1 cellular context compared by ENCODE assay signal in the genomic region with DNA sequence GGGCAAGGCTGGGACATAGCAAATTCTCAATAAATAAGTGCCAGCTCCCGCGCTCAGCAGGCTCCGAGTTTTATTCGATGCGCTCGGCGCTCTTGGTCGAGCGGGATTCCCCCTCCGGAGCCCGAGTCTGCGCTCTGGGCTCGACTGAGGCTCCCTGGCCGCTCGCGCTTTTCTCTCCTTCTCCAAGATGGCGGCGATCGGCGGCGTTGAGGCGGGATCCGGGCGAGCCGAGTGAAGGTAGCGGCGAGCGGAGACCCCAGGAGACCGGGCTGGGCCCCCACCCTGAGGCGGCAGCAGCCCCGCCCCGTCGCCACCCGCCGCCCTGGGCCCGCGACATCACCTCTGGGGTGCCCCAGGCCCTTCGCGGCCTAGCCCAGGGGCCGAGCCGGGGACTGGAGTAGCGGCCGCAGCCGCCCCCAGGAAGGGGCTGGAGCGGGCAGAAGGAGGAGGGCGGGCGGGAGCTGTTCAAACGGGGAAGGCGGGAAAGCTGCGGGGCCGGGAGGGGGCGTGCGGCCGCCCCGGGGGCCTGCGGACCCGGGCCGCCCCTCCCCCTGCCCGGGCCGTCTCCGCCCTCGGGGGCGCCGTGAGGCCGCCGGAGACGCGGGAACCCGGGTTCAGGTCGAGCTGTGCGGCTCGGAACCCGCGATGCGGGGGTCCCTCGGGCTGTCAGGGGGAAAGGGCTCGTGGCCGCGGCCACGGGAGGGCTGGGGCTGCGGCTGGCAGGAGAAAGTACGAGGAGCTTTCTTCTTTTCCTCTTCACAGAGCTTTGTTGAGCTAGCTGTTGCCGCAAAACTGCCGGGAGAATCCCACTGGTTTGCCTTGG.
TF ChIP-seq lines count a peak whose summit lies in the region.

A gene with protein sequence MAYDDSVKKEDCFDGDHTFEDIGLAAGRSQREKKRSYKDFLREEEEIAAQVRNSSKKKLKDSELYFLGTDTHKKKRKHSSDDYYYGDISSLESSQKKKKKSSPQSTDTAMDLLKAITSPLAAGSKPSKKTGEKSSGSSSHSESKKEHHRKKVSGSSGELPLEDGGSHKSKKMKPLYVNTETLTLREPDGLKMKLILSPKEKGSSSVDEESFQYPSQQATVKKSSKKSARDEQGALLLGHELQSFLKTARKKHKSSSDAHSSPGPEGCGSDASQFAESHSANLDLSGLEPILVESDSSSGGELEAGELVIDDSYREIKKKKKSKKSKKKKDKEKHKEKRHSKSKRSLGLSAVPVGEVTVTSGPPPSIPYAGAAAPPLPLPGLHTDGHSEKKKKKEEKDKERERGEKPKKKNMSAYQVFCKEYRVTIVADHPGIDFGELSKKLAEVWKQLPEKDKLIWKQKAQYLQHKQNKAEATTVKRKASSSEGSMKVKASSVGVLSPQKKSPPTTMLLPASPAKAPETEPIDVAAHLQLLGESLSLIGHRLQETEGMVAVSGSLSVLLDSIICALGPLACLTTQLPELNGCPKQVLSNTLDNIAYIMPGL (plus strand): TSS at position 173 of the 823 bp plus-strand sequence. CDS start 4,898 bp downstream, outside the sequence.

TF ChIP-seq in HepG2, 621 proteins besides CTCF, POLR2A, EP300 and RAD21 (continued from another document and continues in another):
- TF ChIP-seq, protein P1, sequence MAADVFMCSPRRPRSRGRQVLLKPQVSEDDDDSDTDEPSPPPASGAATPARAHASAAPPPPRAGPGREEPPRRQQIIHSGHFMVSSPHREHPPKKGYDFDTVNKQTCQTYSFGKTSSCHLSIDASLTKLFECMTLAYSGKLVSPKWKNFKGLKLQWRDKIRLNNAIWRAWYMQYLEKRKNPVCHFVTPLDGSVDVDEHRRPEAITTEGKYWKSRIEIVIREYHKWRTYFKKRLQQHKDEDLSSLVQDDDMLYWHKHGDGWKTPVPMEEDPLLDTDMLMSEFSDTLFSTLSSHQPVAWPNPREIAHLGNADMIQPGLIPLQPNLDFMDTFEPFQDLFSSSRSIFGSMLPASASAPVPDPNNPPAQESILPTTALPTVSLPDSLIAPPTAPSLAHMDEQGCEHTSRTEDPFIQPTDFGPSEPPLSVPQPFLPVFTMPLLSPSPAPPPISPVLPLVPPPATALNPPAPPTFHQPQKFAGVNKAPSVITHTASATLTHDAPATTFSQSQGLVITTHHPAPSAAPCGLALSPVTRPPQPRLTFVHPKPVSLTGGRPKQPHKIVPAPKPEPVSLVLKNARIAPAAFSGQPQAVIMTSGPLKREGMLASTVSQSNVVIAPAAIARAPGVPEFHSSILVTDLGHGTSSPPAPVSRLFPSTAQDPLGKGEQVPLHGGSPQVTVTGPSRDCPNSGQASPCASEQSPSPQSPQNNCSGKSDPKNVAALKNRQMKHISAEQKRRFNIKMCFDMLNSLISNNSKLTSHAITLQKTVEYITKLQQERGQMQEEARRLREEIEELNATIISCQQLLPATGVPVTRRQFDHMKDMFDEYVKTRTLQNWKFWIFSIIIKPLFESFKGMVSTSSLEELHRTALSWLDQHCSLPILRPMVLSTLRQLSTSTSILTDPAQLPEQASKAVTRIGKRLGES (CRISPR knock-in tag; IDR thresholded peaks at IDR 0.05; ENCODE audit: borderline replicate concordance), result peak; percentile 92; the same call in 1 of the 2 replicates
- peak; percentile 86 for TF ChIP-seq ZNF446 (CRISPR knock-in tag; IDR thresholded peaks at IDR 0.05)
- no peak for TF ChIP-seq ZNF776 (CRISPR knock-in tag; IDR thresholded peaks at IDR 0.05)
- no peak for TF ChIP-seq JARID2 (CRISPR knock-in tag; IDR thresholded peaks at IDR 0.05; ENCODE audit: insufficient replicate concordance)
- TF ChIP-seq, protein P2, sequence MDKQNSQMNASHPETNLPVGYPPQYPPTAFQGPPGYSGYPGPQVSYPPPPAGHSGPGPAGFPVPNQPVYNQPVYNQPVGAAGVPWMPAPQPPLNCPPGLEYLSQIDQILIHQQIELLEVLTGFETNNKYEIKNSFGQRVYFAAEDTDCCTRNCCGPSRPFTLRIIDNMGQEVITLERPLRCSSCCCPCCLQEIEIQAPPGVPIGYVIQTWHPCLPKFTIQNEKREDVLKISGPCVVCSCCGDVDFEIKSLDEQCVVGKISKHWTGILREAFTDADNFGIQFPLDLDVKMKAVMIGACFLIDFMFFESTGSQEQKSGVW (CRISPR knock-in tag; IDR thresholded peaks at IDR 0.05; ENCODE audit: borderline replicate concordance), result no peak
- TF ChIP-seq KMT2B (CRISPR knock-in tag; IDR thresholded peaks at IDR 0.05), result peak; percentile 96
- TF ChIP-seq DR1 (CRISPR knock-in tag; IDR thresholded peaks at IDR 0.05), result peak; percentile 13; the same call in 1 of the 2 replicates
- TF ChIP-seq ATF7 (IDR thresholded peaks at IDR 0.05), result no peak
- TF ChIP-seq ATF7 (CRISPR knock-in tag; IDR thresholded peaks at IDR 0.05), result 0 out of 2 replicates have a peak, but pooled peaks have one; percentile 28
- peak; percentile 30; the same call in 1 of the 2 replicates for TF ChIP-seq ZNF614 (CRISPR knock-in tag; IDR thresholded peaks at IDR 0.05; ENCODE audit: borderline replicate concordance)
- TF ChIP-seq, protein P3, sequence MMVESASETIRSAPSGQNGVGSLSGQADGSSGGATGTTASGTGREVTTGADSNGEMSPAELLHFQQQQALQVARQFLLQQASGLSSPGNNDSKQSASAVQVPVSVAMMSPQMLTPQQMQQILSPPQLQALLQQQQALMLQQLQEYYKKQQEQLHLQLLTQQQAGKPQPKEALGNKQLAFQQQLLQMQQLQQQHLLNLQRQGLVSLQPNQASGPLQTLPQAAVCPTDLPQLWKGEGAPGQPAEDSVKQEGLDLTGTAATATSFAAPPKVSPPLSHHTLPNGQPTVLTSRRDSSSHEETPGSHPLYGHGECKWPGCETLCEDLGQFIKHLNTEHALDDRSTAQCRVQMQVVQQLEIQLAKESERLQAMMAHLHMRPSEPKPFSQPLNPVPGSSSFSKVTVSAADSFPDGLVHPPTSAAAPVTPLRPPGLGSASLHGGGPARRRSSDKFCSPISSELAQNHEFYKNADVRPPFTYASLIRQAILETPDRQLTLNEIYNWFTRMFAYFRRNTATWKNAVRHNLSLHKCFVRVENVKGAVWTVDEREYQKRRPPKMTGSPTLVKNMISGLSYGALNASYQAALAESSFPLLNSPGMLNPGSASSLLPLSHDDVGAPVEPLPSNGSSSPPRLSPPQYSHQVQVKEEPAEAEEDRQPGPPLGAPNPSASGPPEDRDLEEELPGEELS (CRISPR knock-in tag; IDR thresholded peaks at IDR 0.05), result peak; percentile 32; the same call in 1 of the 2 replicates
- TF ChIP-seq, protein P4, sequence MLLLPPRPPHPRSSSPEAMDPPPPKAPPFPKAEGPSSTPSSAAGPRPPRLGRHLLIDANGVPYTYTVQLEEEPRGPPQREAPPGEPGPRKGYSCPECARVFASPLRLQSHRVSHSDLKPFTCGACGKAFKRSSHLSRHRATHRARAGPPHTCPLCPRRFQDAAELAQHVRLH (CRISPR knock-in tag; IDR thresholded peaks at IDR 0.05; ENCODE audit: borderline replicate concordance, low read depth), result no peak; the same call in 1 of the 2 replicates
- peak; percentile 54; the same call in 1 of the 2 replicates for TF ChIP-seq ZNF382 (CRISPR knock-in tag; IDR thresholded peaks at IDR 0.05; ENCODE audit: borderline replicate concordance)
- TF ChIP-seq RARA (CRISPR knock-in tag; IDR thresholded peaks at IDR 0.05), result no peak
- TF ChIP-seq, protein P5, sequence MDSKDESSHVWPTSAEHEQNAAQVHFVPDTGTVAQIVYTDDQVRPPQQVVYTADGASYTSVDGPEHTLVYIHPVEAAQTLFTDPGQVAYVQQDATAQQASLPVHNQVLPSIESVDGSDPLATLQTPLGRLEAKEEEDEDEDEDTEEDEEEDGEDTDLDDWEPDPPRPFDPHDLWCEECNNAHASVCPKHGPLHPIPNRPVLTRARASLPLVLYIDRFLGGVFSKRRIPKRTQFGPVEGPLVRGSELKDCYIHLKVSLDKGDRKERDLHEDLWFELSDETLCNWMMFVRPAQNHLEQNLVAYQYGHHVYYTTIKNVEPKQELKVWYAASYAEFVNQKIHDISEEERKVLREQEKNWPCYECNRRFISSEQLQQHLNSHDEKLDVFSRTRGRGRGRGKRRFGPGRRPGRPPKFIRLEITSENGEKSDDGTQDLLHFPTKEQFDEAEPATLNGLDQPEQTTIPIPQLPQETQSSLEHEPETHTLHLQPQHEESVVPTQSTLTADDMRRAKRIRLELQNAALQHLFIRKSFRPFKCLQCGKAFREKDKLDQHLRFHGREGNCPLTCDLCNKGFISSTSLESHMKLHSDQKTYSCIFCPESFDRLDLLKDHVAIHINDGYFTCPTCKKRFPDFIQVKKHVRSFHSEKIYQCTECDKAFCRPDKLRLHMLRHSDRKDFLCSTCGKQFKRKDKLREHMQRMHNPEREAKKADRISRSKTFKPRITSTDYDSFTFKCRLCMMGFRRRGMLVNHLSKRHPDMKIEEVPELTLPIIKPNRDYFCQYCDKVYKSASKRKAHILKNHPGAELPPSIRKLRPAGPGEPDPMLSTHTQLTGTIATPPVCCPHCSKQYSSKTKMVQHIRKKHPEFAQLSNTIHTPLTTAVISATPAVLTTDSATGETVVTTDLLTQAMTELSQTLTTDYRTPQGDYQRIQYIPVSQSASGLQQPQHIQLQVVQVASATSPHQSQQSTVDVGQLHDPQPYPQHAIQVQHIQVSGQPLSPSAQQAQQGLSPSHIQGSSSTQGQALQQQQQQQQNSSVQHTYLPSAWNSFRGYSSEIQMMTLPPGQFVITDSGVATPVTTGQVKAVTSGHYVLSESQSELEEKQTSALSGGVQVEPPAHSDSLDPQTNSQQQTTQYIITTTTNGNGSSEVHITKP (CRISPR knock-in tag; IDR thresholded peaks at IDR 0.05; ENCODE audit: low read depth), result no peak
- TF ChIP-seq, protein P6, sequence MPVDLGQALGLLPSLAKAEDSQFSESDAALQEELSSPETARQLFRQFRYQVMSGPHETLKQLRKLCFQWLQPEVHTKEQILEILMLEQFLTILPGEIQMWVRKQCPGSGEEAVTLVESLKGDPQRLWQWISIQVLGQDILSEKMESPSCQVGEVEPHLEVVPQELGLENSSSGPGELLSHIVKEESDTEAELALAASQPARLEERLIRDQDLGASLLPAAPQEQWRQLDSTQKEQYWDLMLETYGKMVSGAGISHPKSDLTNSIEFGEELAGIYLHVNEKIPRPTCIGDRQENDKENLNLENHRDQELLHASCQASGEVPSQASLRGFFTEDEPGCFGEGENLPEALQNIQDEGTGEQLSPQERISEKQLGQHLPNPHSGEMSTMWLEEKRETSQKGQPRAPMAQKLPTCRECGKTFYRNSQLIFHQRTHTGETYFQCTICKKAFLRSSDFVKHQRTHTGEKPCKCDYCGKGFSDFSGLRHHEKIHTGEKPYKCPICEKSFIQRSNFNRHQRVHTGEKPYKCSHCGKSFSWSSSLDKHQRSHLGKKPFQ (CRISPR knock-in tag; IDR thresholded peaks at IDR 0.05; ENCODE audit: insufficient replicate concordance), result peak; percentile 57
- no peak for TF ChIP-seq PCBP2 (optimal IDR thresholded peaks at IDR 0.05; ENCODE audit: low read depth, low read length, poor library complexity, severe bottlenecking)
- no peak for TF ChIP-seq WIZ (CRISPR knock-in tag; IDR thresholded peaks at IDR 0.05)
- TF ChIP-seq, protein P7, sequence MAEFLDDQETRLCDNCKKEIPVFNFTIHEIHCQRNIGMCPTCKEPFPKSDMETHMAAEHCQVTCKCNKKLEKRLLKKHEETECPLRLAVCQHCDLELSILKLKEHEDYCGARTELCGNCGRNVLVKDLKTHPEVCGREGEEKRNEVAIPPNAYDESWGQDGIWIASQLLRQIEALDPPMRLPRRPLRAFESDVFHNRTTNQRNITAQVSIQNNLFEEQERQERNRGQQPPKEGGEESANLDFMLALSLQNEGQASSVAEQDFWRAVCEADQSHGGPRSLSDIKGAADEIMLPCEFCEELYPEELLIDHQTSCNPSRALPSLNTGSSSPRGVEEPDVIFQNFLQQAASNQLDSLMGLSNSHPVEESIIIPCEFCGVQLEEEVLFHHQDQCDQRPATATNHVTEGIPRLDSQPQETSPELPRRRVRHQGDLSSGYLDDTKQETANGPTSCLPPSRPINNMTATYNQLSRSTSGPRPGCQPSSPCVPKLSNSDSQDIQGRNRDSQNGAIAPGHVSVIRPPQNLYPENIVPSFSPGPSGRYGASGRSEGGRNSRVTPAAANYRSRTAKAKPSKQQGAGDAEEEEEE (CRISPR knock-in tag; IDR thresholded peaks at IDR 0.05; ENCODE audit: borderline replicate concordance), result no peak
- no peak for TF ChIP-seq NFYC (CRISPR knock-in tag; IDR thresholded peaks at IDR 0.05)
- TF ChIP-seq, protein P8, sequence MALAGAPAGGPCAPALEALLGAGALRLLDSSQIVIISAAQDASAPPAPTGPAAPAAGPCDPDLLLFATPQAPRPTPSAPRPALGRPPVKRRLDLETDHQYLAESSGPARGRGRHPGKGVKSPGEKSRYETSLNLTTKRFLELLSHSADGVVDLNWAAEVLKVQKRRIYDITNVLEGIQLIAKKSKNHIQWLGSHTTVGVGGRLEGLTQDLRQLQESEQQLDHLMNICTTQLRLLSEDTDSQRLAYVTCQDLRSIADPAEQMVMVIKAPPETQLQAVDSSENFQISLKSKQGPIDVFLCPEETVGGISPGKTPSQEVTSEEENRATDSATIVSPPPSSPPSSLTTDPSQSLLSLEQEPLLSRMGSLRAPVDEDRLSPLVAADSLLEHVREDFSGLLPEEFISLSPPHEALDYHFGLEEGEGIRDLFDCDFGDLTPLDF (CRISPR knock-in tag; IDR thresholded peaks at IDR 0.05), result peak; percentile 83
- TF ChIP-seq HNRNPH1 (optimal IDR thresholded peaks at IDR 0.05; ENCODE audit: low read depth, low read length), result no peak
- no peak for TF ChIP-seq ZNF282 (IDR thresholded peaks at IDR 0.05; ENCODE audit: partially characterized antibody)
- TF ChIP-seq, protein P9, sequence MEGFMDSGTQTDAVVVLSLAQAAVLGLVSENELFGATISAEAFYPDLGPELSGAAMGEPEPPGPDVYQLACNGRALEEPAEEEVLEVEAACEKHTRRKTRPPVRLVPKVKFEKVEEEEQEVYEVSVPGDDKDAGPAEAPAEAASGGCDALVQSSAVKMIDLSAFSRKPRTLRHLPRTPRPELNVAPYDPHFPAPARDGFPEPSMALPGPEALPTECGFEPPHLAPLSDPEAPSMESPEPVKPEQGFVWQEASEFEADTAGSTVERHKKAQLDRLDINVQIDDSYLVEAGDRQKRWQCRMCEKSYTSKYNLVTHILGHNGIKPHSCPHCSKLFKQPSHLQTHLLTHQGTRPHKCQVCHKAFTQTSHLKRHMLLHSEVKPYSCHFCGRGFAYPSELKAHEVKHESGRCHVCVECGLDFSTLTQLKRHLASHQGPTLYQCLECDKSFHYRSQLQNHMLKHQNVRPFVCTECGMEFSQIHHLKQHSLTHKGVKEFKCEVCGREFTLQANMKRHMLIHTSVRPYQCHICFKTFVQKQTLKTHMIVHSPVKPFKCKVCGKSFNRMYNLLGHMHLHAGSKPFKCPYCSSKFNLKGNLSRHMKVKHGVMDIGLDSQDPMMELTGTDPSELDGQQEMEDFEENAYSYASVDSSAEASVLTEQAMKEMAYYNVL (CRISPR knock-in tag; IDR thresholded peaks at IDR 0.05; ENCODE audit: borderline replicate concordance), result peak; percentile 33; the same call in 1 of the 2 replicates
- TF ChIP-seq, protein P10, sequence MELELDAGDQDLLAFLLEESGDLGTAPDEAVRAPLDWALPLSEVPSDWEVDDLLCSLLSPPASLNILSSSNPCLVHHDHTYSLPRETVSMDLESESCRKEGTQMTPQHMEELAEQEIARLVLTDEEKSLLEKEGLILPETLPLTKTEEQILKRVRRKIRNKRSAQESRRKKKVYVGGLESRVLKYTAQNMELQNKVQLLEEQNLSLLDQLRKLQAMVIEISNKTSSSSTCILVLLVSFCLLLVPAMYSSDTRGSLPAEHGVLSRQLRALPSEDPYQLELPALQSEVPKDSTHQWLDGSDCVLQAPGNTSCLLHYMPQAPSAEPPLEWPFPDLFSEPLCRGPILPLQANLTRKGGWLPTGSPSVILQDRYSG (CRISPR knock-in tag; IDR thresholded peaks at IDR 0.05), result 0 out of 2 replicates have a peak, but pooled peaks have one; percentile 37
- no peak for TF ChIP-seq RAD51 (IDR thresholded peaks at IDR 0.05; ENCODE audit: borderline replicate concordance)
- TF ChIP-seq, protein P11, sequence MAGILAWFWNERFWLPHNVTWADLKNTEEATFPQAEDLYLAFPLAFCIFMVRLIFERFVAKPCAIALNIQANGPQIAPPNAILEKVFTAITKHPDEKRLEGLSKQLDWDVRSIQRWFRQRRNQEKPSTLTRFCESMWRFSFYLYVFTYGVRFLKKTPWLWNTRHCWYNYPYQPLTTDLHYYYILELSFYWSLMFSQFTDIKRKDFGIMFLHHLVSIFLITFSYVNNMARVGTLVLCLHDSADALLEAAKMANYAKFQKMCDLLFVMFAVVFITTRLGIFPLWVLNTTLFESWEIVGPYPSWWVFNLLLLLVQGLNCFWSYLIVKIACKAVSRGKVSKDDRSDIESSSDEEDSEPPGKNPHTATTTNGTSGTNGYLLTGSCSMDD (CRISPR knock-in tag; IDR thresholded peaks at IDR 0.05), result no peak
